In the genomic region with DNA sequence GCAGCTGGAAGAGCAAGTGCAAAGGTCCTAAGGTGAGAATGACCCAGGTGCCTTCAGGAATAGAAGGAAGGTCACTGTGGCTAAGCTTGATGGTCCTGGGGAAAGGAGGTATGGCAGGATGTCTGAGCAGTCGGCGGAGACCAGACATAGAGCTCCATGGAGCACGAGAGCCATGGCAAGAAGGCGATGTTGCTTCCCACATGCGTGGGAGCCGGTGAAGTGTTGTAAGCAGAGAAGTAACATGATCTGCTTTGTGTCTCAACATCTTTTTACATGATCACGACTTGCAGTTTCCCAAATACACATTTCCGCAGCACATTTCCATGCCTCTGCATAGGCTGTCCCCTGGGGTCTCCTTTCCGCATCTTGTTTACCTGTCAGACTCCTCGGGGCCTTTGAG, we compare ENCODE assay signal across 33 cellular contexts.
"Had no signal": no experiment of that assay in that cellular context is flagged by ENCODE, and none has a peak within 500 bp of the region (broad histone marks: within the 10 kb centered on the region; RNA-seq: fewer than 3 reads in every experiment).

No MANE protein-coding gene starts in this region.

- H3K4me1 Mint-ChIP-seq: activated B cell treated with CpG ODN at 0.5 μM for 24 hours; activated CD4-positive, alpha-beta T cell treated with anti-CD3 and anti-CD28 coated beads, Interleukin-2, amount 10 ng/mL, durations not matched to agents 24 days and 14 days; activated naive CD8-positive, alpha-beta T cell treated with anti-CD3 and anti-CD28 coated beads for 36 hours; activated T-helper 17 cell treated with anti-CD3 and anti-CD28 coated beads, Interleukin-2, amount 50 U/mL, for 72 hours had no signal

- H3K36me3 Mint-ChIP-seq: activated CD4-positive, alpha-beta memory T cell treated with anti-CD3 and anti-CD28 coated beads for 36 hours; activated naive CD4-positive, alpha-beta T cell treated with anti-CD3 and anti-CD28 coated beads, Interleukin-2, amount 50 U/mL, for 72 hours; activated naive CD8-positive, alpha-beta T cell treated with anti-CD3 and anti-CD28 coated beads for 36 hours had no signal

- H3K9me3 Mint-ChIP-seq: activated B cell treated with CpG ODN at 0.5 μM for 24 hours; activated CD4-positive, alpha-beta memory T cell treated with anti-CD3 and anti-CD28 coated beads for 36 hours; activated CD4-positive, alpha-beta T cell treated with anti-CD3 and anti-CD28 coated beads, Interleukin-2, amount 10 ng/mL, durations not matched to agents 24 days and 14 days; activated CD8-positive, alpha-beta T cell treated with anti-CD3 and anti-CD28 coated beads for 36 hours; activated naive CD4-positive, alpha-beta T cell treated with anti-CD3 and anti-CD28 coated beads for 36 hours; activated naive CD8-positive, alpha-beta T cell treated with anti-CD3 and anti-CD28 coated beads for 36 hours; activated T-cell treated with anti-CD3 and anti-CD28 coated beads, Interleukin-2, amount 50 U/mL, for 4 hours; activated T-helper 1 cell treated with anti-CD3 and anti-CD28 coated beads, Interleukin-12 subunit alpha, Interleukin-12 subunit beta, Interleukin-2, Interleukin-4 antibody, amounts not matched to agents 30 ng/mL and 10 ng/mL and 1 ng/mL, durations not matched to agents 14 hours and 24 hours and 36 hours; T-helper 1 cell treated with Interleukin-12 subunit alpha and Interleukin-12 subunit beta and Interleukin-4 antibody, amounts not matched to agents 30 μg/mL and 1 μg/mL, for 36 hours; T-helper 2 cell treated with Interferon-gamma antibody and Interleukin-4, amounts not matched to agents 5 μg/mL and 100 μg/mL, for 36 hours had no signal

- H3K27me3 Mint-ChIP-seq: activated B cell treated with CpG ODN at 0.5 μM for 24 hours; activated CD4-positive, alpha-beta memory T cell treated with anti-CD3 and anti-CD28 coated beads for 36 hours; activated CD4-positive, alpha-beta T cell treated with anti-CD3 and anti-CD28 coated beads, Interleukin-2, amount 10 ng/mL, durations not matched to agents 24 days and 14 days; activated CD8-positive, alpha-beta T cell treated with anti-CD3 and anti-CD28 coated beads for 36 hours; activated naive CD8-positive, alpha-beta T cell treated with anti-CD3 and anti-CD28 coated beads for 36 hours had no signal

- H3K27ac Mint-ChIP-seq: activated B cell treated with CpG ODN at 0.5 μM for 24 hours; activated CD4-positive, alpha-beta memory T cell treated with anti-CD3 and anti-CD28 coated beads for 36 hours; activated CD4-positive, alpha-beta T cell treated with anti-CD3 and anti-CD28 coated beads, Interleukin-2, amount 10 ng/mL, durations not matched to agents 24 days and 14 days; activated CD8-positive, alpha-beta T cell treated with anti-CD3 and anti-CD28 coated beads for 36 hours; activated naive CD4-positive, alpha-beta T cell treated with anti-CD3 and anti-CD28 coated beads for 36 hours; activated naive CD4-positive, alpha-beta T cell treated with anti-CD3 and anti-CD28 coated beads, Interleukin-2, amount 50 U/mL, for 72 hours; activated naive CD8-positive, alpha-beta T cell treated with anti-CD3 and anti-CD28 coated beads for 36 hours; activated T-cell treated with anti-CD3 and anti-CD28 coated beads, Interleukin-2, amount 50 U/mL, for 72 hours; activated T-helper 1 cell treated with anti-CD3 and anti-CD28 coated beads, Interleukin-12 subunit alpha, Interleukin-12 subunit beta, Interleukin-2, Interleukin-4 antibody, amounts not matched to agents 30 ng/mL and 10 ng/mL and 1 ng/mL, durations not matched to agents 14 hours and 24 hours and 36 hours; activated T-helper 17 cell treated with anti-CD3 and anti-CD28 coated beads, Interleukin-2, amount 50 U/mL, for 72 hours; T-helper 1 cell treated with Interleukin-12 subunit alpha and Interleukin-12 subunit beta and Interleukin-4 antibody, amounts not matched to agents 30 μg/mL and 1 μg/mL, for 36 hours; T-helper 2 cell treated with Interferon-gamma antibody and Interleukin-4, amounts not matched to agents 5 μg/mL and 100 μg/mL, for 36 hours had no signal

- DNase-seq: activated B cell treated with CpG ODN at 0.5 μM for 24 hours; activated CD4-positive, alpha-beta memory T cell treated with anti-CD3 and anti-CD28 coated beads for 36 hours; activated CD4-positive, alpha-beta T cell treated with anti-CD3 and anti-CD28 coated beads for 4 hours; activated CD4-positive, alpha-beta T cell treated with anti-CD3 and anti-CD28 coated beads, Interleukin-2, amount 10 ng/mL, durations not matched to agents 24 days and 14 days; activated CD4-positive, alpha-beta T cell treated with anti-CD3 and anti-CD28 coated beads, Interleukin-2, amount 50 U/mL, for 1 hour; activated CD4-positive, alpha-beta T cell treated with anti-CD3 and anti-CD28 coated beads, Interleukin-2, amount 50 U/mL, for 4 hours; activated CD4-positive, CD25-positive, alpha-beta regulatory T cell treated with anti-CD3 and anti-CD28 coated beads, Interleukin-2, amount 50 U/mL, for 72 hours; activated CD8-positive, alpha-beta memory T cell treated with anti-CD3 and anti-CD28 coated beads, Interleukin-2, amount 50 U/mL, for 4 hours; activated CD8-positive, alpha-beta T cell treated with anti-CD3 and anti-CD28 coated beads for 36 hours; activated effector memory CD4-positive, alpha-beta T cell treated with anti-CD3 and anti-CD28 coated beads, Interleukin-2, amount 50 U/mL, for 16 hours; activated gamma-delta T cell treated with Interleukin-2 at 50 U/mL for 16 hours; activated naive CD4-positive, alpha-beta T cell; activated naive CD4-positive, alpha-beta T cell treated with anti-CD3 and anti-CD28 coated beads for 36 hours; activated naive CD4-positive, alpha-beta T cell treated with anti-CD3 and anti-CD28 coated beads, Interleukin-2, amount 50 U/mL, for 16 hours; activated naive CD8-positive, alpha-beta T cell treated with anti-CD3 and anti-CD28 coated beads for 36 hours; activated T-cell treated with anti-CD3 and anti-CD28 coated beads for 4 hours; activated T-cell treated with anti-CD3 and anti-CD28 coated beads, Interleukin-2, amount 50 U/mL, for 1 hour; activated T-cell treated with anti-CD3 and anti-CD28 coated beads, Interleukin-2, amount 50 U/mL, for 4 hours; activated T-cell treated with anti-CD3 and anti-CD28 coated beads, Interleukin-2, amount 50 U/mL, for 72 hours; adrenal gland; amniotic stem cell; aorta; body of pancreas; brain microvascular endothelial cell; central memory CD4-positive, alpha-beta T cell; T-helper 1 cell; T-helper 2 cell; T-helper 9 cell had no signal

- H3K4me3 Mint-ChIP-seq: activated B cell treated with CpG ODN at 0.5 μM for 24 hours; activated CD4-positive, alpha-beta memory T cell treated with anti-CD3 and anti-CD28 coated beads for 36 hours; activated CD4-positive, alpha-beta T cell treated with anti-CD3 and anti-CD28 coated beads, Interleukin-2, amount 10 ng/mL, durations not matched to agents 24 days and 14 days; activated CD8-positive, alpha-beta T cell treated with anti-CD3 and anti-CD28 coated beads for 36 hours; activated naive CD4-positive, alpha-beta T cell treated with anti-CD3 and anti-CD28 coated beads for 36 hours; activated naive CD8-positive, alpha-beta T cell treated with anti-CD3 and anti-CD28 coated beads for 36 hours; activated T-cell treated with anti-CD3 and anti-CD28 coated beads, Interleukin-2, amount 50 U/mL, for 4 hours; activated T-cell treated with anti-CD3 and anti-CD28 coated beads, Interleukin-2, amount 50 U/mL, for 72 hours; activated T-helper 1 cell treated with anti-CD3 and anti-CD28 coated beads, Interleukin-12 subunit alpha, Interleukin-12 subunit beta, Interleukin-2, Interleukin-4 antibody, amounts not matched to agents 30 ng/mL and 10 ng/mL and 1 ng/mL, durations not matched to agents 14 hours and 24 hours and 36 hours; activated T-helper 17 cell treated with anti-CD3 and anti-CD28 coated beads, Interleukin-2, amount 50 U/mL, for 72 hours; T-helper 1 cell treated with Interleukin-12 subunit alpha and Interleukin-12 subunit beta and Interleukin-4 antibody, amounts not matched to agents 30 μg/mL and 1 μg/mL, for 36 hours; T-helper 2 cell treated with Interferon-gamma antibody and Interleukin-4, amounts not matched to agents 5 μg/mL and 100 μg/mL, for 36 hours had no signal
